Comparison of ENCODE assay signal across 1 cellular context in the genomic region with DNA sequence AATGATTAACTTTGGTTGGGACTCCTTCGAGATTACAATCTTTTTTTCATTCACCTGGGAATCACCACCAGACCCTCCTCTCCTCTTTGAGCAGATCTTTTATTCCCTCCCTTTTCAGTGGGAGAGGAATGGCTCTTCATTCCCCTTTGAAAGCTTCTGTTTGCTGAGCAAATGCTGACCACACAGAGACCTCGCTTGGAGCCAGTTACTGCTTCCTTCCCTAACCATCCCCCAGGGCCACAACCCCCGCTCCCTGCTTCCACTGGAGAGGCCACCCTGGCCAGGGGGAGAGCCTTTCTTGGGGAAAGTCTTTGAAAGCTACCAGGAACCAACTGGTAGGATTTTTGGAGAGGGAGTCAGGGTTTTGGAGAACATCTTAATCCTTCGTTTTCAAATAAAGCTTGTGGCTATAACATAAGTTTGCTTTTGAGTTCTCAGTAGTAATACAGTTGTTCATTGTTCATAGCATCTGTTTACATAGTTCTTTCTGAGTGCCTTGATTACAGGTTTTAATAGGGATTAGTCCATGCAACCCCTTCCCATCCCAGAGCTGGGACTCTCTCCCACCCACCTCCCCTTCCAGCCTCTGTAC.
TF ChIP-seq lines count a peak whose summit lies in the region.

No MANE protein-coding gene starts in this region.

TF ChIP-seq in SK-N-SH treated with all-trans-retinoic acid at 6 μM for 48 hours, 23 proteins besides CTCF, POLR2A, EP300 and RAD21 (continued from another document):
- no peak for TF ChIP-seq TSHZ2 (CRISPR knock-in tag; IDR thresholded peaks at IDR 0.05)
- no peak for TF ChIP-seq BACH2 (CRISPR knock-in tag; IDR thresholded peaks at IDR 0.05; ENCODE audit: borderline replicate concordance)
- TF ChIP-seq ARNTL (CRISPR knock-in tag; IDR thresholded peaks at IDR 0.05; ENCODE audit: borderline replicate concordance, low read depth): no peak
- no peak for TF ChIP-seq ZNF70 (CRISPR knock-in tag; IDR thresholded peaks at IDR 0.05)
- no peak for TF ChIP-seq TCF4 (CRISPR knock-in tag; IDR thresholded peaks at IDR 0.05; ENCODE audit: borderline replicate concordance)
